25 cellular contexts compared by ENCODE assay signal in genomic region chr2:39805936-39806608, GRCh38. TPM values are rescaled to one million over a fixed set of nuclear protein-coding genes. Genes with fewer than 3 reads are reported as not detected.
DNase-seq lines count a peak whose midpoint lies in the region; ATAC-seq, FAIRE-seq and TF ChIP-seq lines count a peak whose summit lies in the region.
"Had no signal": no experiment of that assay in that cellular context is flagged by ENCODE, and none has a peak within 500 bp of the region (broad histone marks: within the 10 kb centered on the region; RNA-seq: fewer than 3 reads in every experiment).

No MANE protein-coding gene starts in this region.

- TF ChIP-seq POLR2A in heart left ventricle (IDR thresholded peaks at IDR 0.05) = no peak

- H2AFZ ChIP-seq in astrocyte (ENCODE audit: low read depth, low read length) = no peak overlapping the region
- H2AFZ ChIP-seq in smooth muscle cell (ENCODE audit: low read depth) = no peak overlapping the region

- H3K27ac ChIP-seq in heart left ventricle (no peak overlapping the region), astrocyte (ENCODE audit: low read depth, low read length) (peak overlapping the region; percentile 56), smooth muscle cell (ENCODE audit: low read depth) (peak overlapping the region; percentile 60)
- H3K27ac ChIP-seq: cardiac muscle cell, prostate gland had no signal

- DNase-seq in heart left ventricle (no peak), cardiac septum (ENCODE audit: low spot score) (no peak), astrocyte (ENCODE audit: low read depth) (peak; percentile 87), fibroblast of pulmonary artery (ENCODE audit: low read depth) (peak; percentile 51), smooth muscle cell (lab: John Stamatoyannopoulos, UW; ENCODE audit: unreplicated experiment) (no peak)
- no peak for DNase-seq in activated naive CD4-positive, alpha-beta T cell treated with Interleukin-2 at 50 U/mL for 16 hours
- DNase-seq: activated CD4-positive, alpha-beta T cell treated with anti-CD3 and anti-CD28 coated beads, Interleukin-2, amount 10 ng/mL, durations not matched to agents 24 days and 14 days; activated CD8-positive, alpha-beta memory T cell treated with anti-CD3 and anti-CD28 coated beads, Interleukin-2, amount 10 ng/mL, durations not matched to agents 7 days and 5 days; erythroblast; midbrain; MV-4-11; NCI-H1694 treated with DMSO at 0.1 percent for 48 hours; NCI-H748 treated with DMSO at 0.1 percent for 48 hours; OCI-M1; SIG-M5; stimulated activated CD4-positive, alpha-beta T cell treated with anti-CD3 and anti-CD28 coated beads, Interleukin-12 subunit alpha, Interleukin-12 subunit beta, amount 100 ng/mL, for 4 hours had no signal

- H3K36me3 ChIP-seq in heart left ventricle (no peaks in the 10 kb centered on the region), astrocyte (ENCODE audit: insufficient read depth, low read length) (no peaks in the 10 kb centered on the region), smooth muscle cell (ENCODE audit: low read depth) (no peaks in the 10 kb centered on the region)
- H3K36me3 ChIP-seq: cardiac muscle cell, prostate gland had no signal

- H3F3A ChIP-seq in smooth muscle cell (ENCODE audit: low read depth) = no peaks in the 10 kb centered on the region

- no peak for FAIRE-seq in astrocyte (lab: Jason Lieb, UNC)
- FAIRE-seq: A204.1, D721Med, K562, TTC549 had no signal

- H3K9me3 Mint-ChIP-seq in astrocyte (ENCODE audit: unreplicated experiment) = peaks cover 35% of the 10 kb centered on the region

- no peak overlapping the region for H3K4me3 Mint-ChIP-seq in astrocyte (ENCODE audit: unreplicated experiment)
- H3K4me3 Mint-ChIP-seq: activated CD4-positive, alpha-beta T cell treated with anti-CD3 and anti-CD28 coated beads, Interleukin-2, amount 10 ng/mL, durations not matched to agents 24 days and 14 days; activated CD8-positive, alpha-beta memory T cell treated with anti-CD3 and anti-CD28 coated beads, Interleukin-2, amount 10 ng/mL, durations not matched to agents 7 days and 5 days; activated T-helper 17 cell treated with anti-CD3 and anti-CD28 coated beads, Interleukin-2, amount 50 U/mL, for 72 hours had no signal

- peaks cover 3% of the 10 kb centered on the region for H3K4me1 Mint-ChIP-seq in astrocyte (ENCODE audit: low read depth, unreplicated experiment)
- H3K4me1 Mint-ChIP-seq: activated CD4-positive, alpha-beta T cell treated with anti-CD3 and anti-CD28 coated beads, Interleukin-2, amount 10 ng/mL, durations not matched to agents 24 days and 14 days; activated CD8-positive, alpha-beta memory T cell treated with anti-CD3 and anti-CD28 coated beads, Interleukin-2, amount 10 ng/mL, durations not matched to agents 7 days and 5 days; activated T-helper 17 cell treated with anti-CD3 and anti-CD28 coated beads, Interleukin-2, amount 50 U/mL, for 72 hours had no signal

- intact Hi-C loops in heart left ventricle (cut with DNase I) (no loop called here), cardiac septum (cut with DNase I) (no loop called here)

- peaks cover 8% of the 10 kb centered on the region for H3K36me3 Mint-ChIP-seq in astrocyte (ENCODE audit: low read depth, unreplicated experiment)

- H3K4me1 ChIP-seq in heart left ventricle (no peaks in the 10 kb centered on the region), astrocyte (ENCODE audit: insufficient read depth, low read length) (no peaks in the 10 kb centered on the region), smooth muscle cell (ENCODE audit: low read depth) (no peaks in the 10 kb centered on the region)
- H3K4me1 ChIP-seq: prostate gland had no signal

- TF ChIP-seq CTCF in heart left ventricle (IDR thresholded peaks at IDR 0.05) (no peak), astrocyte (IDR thresholded peaks at IDR 0.05; ENCODE audit: insufficient read depth, low read depth, low read length) (no peak), fibroblast of pulmonary artery (IDR thresholded peaks at IDR 0.05; ENCODE audit: low read length, missing control alignments) (no peak), smooth muscle cell (IDR thresholded peaks at IDR 0.05; ENCODE audit: borderline replicate concordance, insufficient read depth, poor library complexity, severe bottlenecking) (no peak)

- H3K9ac ChIP-seq in astrocyte (ENCODE audit: low read length) = no peak overlapping the region
- H3K9ac ChIP-seq in smooth muscle cell (ENCODE audit: low read depth) = no peak overlapping the region

- 53 to 68% (median 63%) methylated on average over 4 of the region's 4 CpGs for WGBS in heart left ventricle, 4 donors
- WGBS in smooth muscle cell (ENCODE audit: low lambda C conversion rate) = 61% methylated on average over 4 of the region's 4 CpGs

- H3K79me2 ChIP-seq in astrocyte (ENCODE audit: insufficient read depth, low read length) (no peaks in the 10 kb centered on the region), smooth muscle cell (ENCODE audit: low read depth) (no peaks in the 10 kb centered on the region)

- ATAC-seq in heart left ventricle = peak; percentile 42 to 76 (median 46)
- ATAC-seq in HG02571 (IDR thresholded peaks at IDR 0.05; ENCODE audit: unreplicated experiment) = no peak
- no peak for ATAC-seq in HG02623 (IDR thresholded peaks at IDR 0.05; ENCODE audit: unreplicated experiment)
- ATAC-seq: activated CD8-positive, alpha-beta memory T cell treated with anti-CD3 and anti-CD28 coated beads, Interleukin-2, amount 10 ng/mL, durations not matched to agents 7 days and 5 days; activated T-helper 17 cell treated with anti-CD3 and anti-CD28 coated beads, Interleukin-2, amount 50 U/mL, for 72 hours; K562 had no signal

- H3K9me3 ChIP-seq in heart left ventricle (peaks cover 0 to 48% (median 15%) of the 10 kb centered on the region in 12 donors), astrocyte (ENCODE audit: insufficient read depth, low read depth, low read length) (no peaks in the 10 kb centered on the region), smooth muscle cell (replicated peaks; ENCODE audit: low read depth) (peaks cover 2% of the 10 kb centered on the region)
- H3K9me3 ChIP-seq: prostate gland had no signal

- H3K4me2 ChIP-seq in astrocyte (ENCODE audit: low read length) = peak overlapping the region; percentile 32
- no peak overlapping the region for H3K4me2 ChIP-seq in smooth muscle cell

- H3K4me3 ChIP-seq in heart left ventricle (no peak overlapping the region), astrocyte (ENCODE audit: insufficient read depth, low read depth, low read length) (no peak overlapping the region), fibroblast of pulmonary artery (replicated peaks; ENCODE audit: low read depth, low read length) (no peak overlapping the region), smooth muscle cell (no peak overlapping the region)
- H3K4me3 ChIP-seq: cardiac muscle cell, K562, prostate gland had no signal

- H3K27me3 ChIP-seq in heart left ventricle (no peaks in the 10 kb centered on the region), astrocyte (ENCODE audit: insufficient read depth, low read length) (no peaks in the 10 kb centered on the region), smooth muscle cell (ENCODE audit: low read depth) (no peaks in the 10 kb centered on the region)
- H3K27me3 ChIP-seq: cardiac muscle cell had no signal

- peak overlapping the region; percentile 89 for H3K27ac Mint-ChIP-seq in astrocyte (ENCODE audit: unreplicated experiment)
- H3K27ac Mint-ChIP-seq: activated CD4-positive, alpha-beta T cell treated with anti-CD3 and anti-CD28 coated beads, Interleukin-2, amount 10 ng/mL, durations not matched to agents 24 days and 14 days; activated CD8-positive, alpha-beta memory T cell treated with anti-CD3 and anti-CD28 coated beads, Interleukin-2, amount 10 ng/mL, durations not matched to agents 7 days and 5 days; activated T-helper 17 cell treated with anti-CD3 and anti-CD28 coated beads, Interleukin-2, amount 50 U/mL, for 72 hours had no signal

- no peaks in the 10 kb centered on the region for H3K27me3 Mint-ChIP-seq in astrocyte (ENCODE audit: low read depth, unreplicated experiment)
- H3K27me3 Mint-ChIP-seq: activated CD4-positive, alpha-beta T cell treated with anti-CD3 and anti-CD28 coated beads, Interleukin-2, amount 10 ng/mL, durations not matched to agents 24 days and 14 days had no signal

- H4K20me1 ChIP-seq in astrocyte (ENCODE audit: insufficient read depth, low read length) = no peaks in the 10 kb centered on the region
- no peaks in the 10 kb centered on the region for H4K20me1 ChIP-seq in smooth muscle cell (ENCODE audit: low read depth)

RNA-seq across cellular contexts. Expression of gene THUMPD2, which starts 27.0 kb away (rescaled TPM):
- 1 to 10 TPM; 3.6 to 6.2 (median 5.3) TPM for total RNA-seq in heart left ventricle
- polyA plus RNA-seq in heart left ventricle = 1 to 10 TPM; 5.2 to 5.9 TPM
- total RNA-seq in cardiac septum = 5.7 TPM
- 9.4 and 11.5 TPM in 2 replicates for total RNA-seq in astrocyte
- 18.6 and 18.8 TPM in 2 replicates for total RNA-seq in smooth muscle cell
- 13.1 and 14.5 TPM in 2 replicates for polyA plus RNA-seq in smooth muscle cell

Comparison
In these comparisons a context has a peak if more than half of its experiments do, and no peak if none do; other contexts are left out.
1. ATAC-seq: peak in heart left ventricle (4 of 4); none in HG02571 (single experiment) and HG02623 (single experiment).
2. DNase-seq: peak in astrocyte (single experiment) and fibroblast of pulmonary artery (single experiment); none in heart left ventricle (0 of 5), cardiac septum (single experiment), smooth muscle cell (single experiment) and activated naive CD4-positive, alpha-beta T cell treated with Interleukin-2 at 50 U/mL for 16 hours (single experiment).
3. H3K27ac ChIP-seq: peak in astrocyte (single experiment) and smooth muscle cell (single experiment); none in heart left ventricle (0 of 12).